In genomic region chr2:72781500-72781899, GRCh38 we compare ENCODE assay signal across 1 cellular context.
TF ChIP-seq lines count a peak whose summit lies in the region.

No MANE protein-coding gene starts in this region.

TF ChIP-seq in SK-N-SH treated with all-trans-retinoic acid at 6 μM for 48 hours, 23 proteins besides CTCF, POLR2A, EP300 and RAD21 (continued from another document):
- TF ChIP-seq CREB5 (CRISPR knock-in tag; IDR thresholded peaks at IDR 0.05; ENCODE audit: low read depth) (no peak), ESRRG (CRISPR knock-in tag; IDR thresholded peaks at IDR 0.05) (no peak), ZFP3 (CRISPR knock-in tag; IDR thresholded peaks at IDR 0.05) (no peak), ZC3H10 (CRISPR knock-in tag; IDR thresholded peaks at IDR 0.05) (no peak), ISL1 (CRISPR knock-in tag; IDR thresholded peaks at IDR 0.05) (no peak), ZNF565 (CRISPR knock-in tag; conservative IDR thresholded peaks at IDR 0.05; ENCODE audit: low read depth) (no peak), PATZ1 (CRISPR knock-in tag; IDR thresholded peaks at IDR 0.05; ENCODE audit: borderline replicate concordance) (no peak)
TF ChIP-seq in SK-N-SH treated with all-trans-retinoic acid at 6 μM for 48 hours: peak in this region for 0.
